9 cellular contexts compared by ENCODE assay signal in the genomic region with DNA sequence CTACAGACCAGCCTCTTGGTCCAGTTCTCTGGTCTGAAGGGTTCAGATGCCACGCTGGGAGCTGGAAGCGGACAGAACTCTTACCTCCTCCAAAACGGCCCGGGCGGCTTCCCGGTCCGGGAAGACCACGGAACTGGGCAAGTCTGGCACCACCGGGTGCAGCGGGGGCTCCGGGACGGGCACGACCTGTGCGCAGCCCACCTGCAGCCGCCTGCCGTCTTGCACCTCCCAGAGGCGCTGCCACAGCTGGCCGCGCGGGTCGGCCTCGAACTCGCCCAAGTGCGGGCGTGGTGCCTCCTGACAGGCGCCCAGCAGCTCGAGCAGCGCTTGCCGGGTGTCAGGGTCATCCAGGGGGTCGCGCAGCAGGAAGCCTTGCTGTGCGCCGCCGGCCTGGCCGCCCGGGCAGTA. TPM values are rescaled to one million over a fixed set of nuclear protein-coding genes. Genes with fewer than 3 reads are reported as not detected.
DNase-seq lines count a peak whose midpoint lies in the region; ATAC-seq, FAIRE-seq and TF ChIP-seq lines count a peak whose summit lies in the region.
"Had no signal": no experiment of that assay in that cellular context is flagged by ENCODE, and none has a peak within 500 bp of the region (broad histone marks: within the 10 kb centered on the region; RNA-seq: fewer than 3 reads in every experiment).

No MANE protein-coding gene starts in this region.

- POLR2A ChIA-PET in HepG2 (lab: Yijun Ruan, JAX), result interaction anchor here (1.1 kb wide), 1 partner anchor 56 kb away, joined by 3 read pairs; no protein-coding TSS in a partner anchor

- TF ChIP-seq RAD21 in HepG2 (CRISPR knock-in tag; IDR thresholded peaks at IDR 0.05), result no peak

- ATAC-seq in GM19463 (IDR thresholded peaks at IDR 0.05; ENCODE audit: unreplicated experiment) (peak; percentile 20), HepG2 (peak; percentile 4)

- CTCF ChIA-PET in HepG2 (lab: Yijun Ruan, JAX; ENCODE audit: low intra/inter-chr PET ratio, low total read pairs), result no interaction called here

- H3K27me3 ChIP-seq in BLaER1, result no peaks in the 10 kb centered on the region
- no peaks in the 10 kb centered on the region for H3K27me3 ChIP-seq in adipocyte (replicated peaks; ENCODE audit: control insufficient read depth, insufficient read depth, low read length)
- peaks cover 0 to 31% of the 10 kb centered on the region in 2 experiments; a peak in 3 of 5 replicates for H3K27me3 ChIP-seq in HepG2 (ENCODE audit: control insufficient read depth in 1 of 2, insufficient read depth in 2 of 2, low read length in 2 of 2)
- H3K27me3 ChIP-seq in thyroid gland, result no peaks in the 10 kb centered on the region

- H2AFZ ChIP-seq in HepG2 (ENCODE audit: low read length), result no peak overlapping the region

- WGBS in HepG2 (ENCODE audit: low lambda C conversion rate), result 43% methylated on average over 8 of the region's 36 CpGs
- WGBS in thyroid gland, 2 donors, result 13 to 48% methylated on average over 2 to 12 of the region's 36 CpGs

- no peaks in the 10 kb centered on the region for H3K79me2 ChIP-seq in HepG2 (ENCODE audit: insufficient read depth, low read length)

- H4K20me1 ChIP-seq in BLaER1 (no peaks in the 10 kb centered on the region), HepG2 (ENCODE audit: insufficient read depth, low read length) (no peaks in the 10 kb centered on the region)

- H3K4me3 ChIP-seq in BLaER1 (peak overlapping the region; percentile 83), adipocyte (ENCODE audit: low read length) (peak overlapping the region; percentile 83), HepG2 (replicated peaks in 1 of 3; ENCODE audit: insufficient read depth in 1 of 3, low read depth in 2 of 3, low read length in 3 of 3) (peak overlapping the region; percentile 65 to 75 (median 70); a peak in 4 of 6 replicates), thyroid gland (replicated peaks in 1 of 3) (peak overlapping the region; percentile 53 to 87 (median 67))

- no peak for TF ChIP-seq CTCF in HepG2 (CRISPR knock-in tag; IDR thresholded peaks at IDR 0.05)
- no peak for TF ChIP-seq CTCF in thyroid gland (IDR thresholded peaks at IDR 0.05)

- intact Hi-C loops in HepG2 (cut with micrococcal nuclease; ENCODE audit: unreplicated experiment) (no loop called here), thyroid gland (cut with DNase I) (no loop called here)

- in situ Hi-C loops in HepG2 (cut with HindIII; ENCODE audit: extremely low pct_ligation_motif_present, low pct_unique_long_range_greater_than_20kb), result no loop called here

- FAIRE-seq in HepG2 (lab: Jason Lieb, UNC), result no peak

- H3K27ac ChIP-seq in BLaER1 (peak overlapping the region; percentile 88), HepG2 (ENCODE audit: extremely low read length, insufficient read depth, low read length) (no peak overlapping the region), thyroid gland (peak overlapping the region in 1 of 3 donors; percentile 50)
- H3K27ac ChIP-seq: epithelial cell of prostate had no signal

- BruUV-seq in HepG2 (replicated peaks; lab: Mats Ljungman, UMichigan), result no TSS peak

- H3K4me2 ChIP-seq in BLaER1 (peak overlapping the region; percentile 97), HepG2 (ENCODE audit: low read depth, low read length) (peak overlapping the region; percentile 83)

- H3K9ac ChIP-seq in BLaER1 (peak overlapping the region; percentile 85), adipocyte (ENCODE audit: low read length) (peak overlapping the region; percentile 28), HepG2 (ENCODE audit: insufficient read depth, low read depth, low read length) (no peak overlapping the region)

- TF ChIP-seq EP300 in HepG2 (IDR thresholded peaks at IDR 0.05; ENCODE audit: low read depth in 2 of 2, low read length in 2 of 2), result no peak
- no peak for TF ChIP-seq EP300 in HepG2 (CRISPR knock-in tag; IDR thresholded peaks at IDR 0.05; ENCODE audit: borderline replicate concordance)

- H3K4me1 ChIP-seq in BLaER1 (peaks cover 34% of the 10 kb centered on the region), adipocyte (ENCODE audit: control insufficient read depth, insufficient read depth, low read length) (peaks cover 6% of the 10 kb centered on the region), HepG2 (ENCODE audit: insufficient read depth, low read length) (peaks cover 19% of the 10 kb centered on the region), thyroid gland (peaks cover 3 to 13% of the 10 kb centered on the region in 2 donors)

- H3K36me3 ChIP-seq in BLaER1 (peaks cover 31% of the 10 kb centered on the region), adipocyte (ENCODE audit: control insufficient read depth, insufficient read depth, low read length, severe bottlenecking) (no peaks in the 10 kb centered on the region), HepG2 (replicated peaks in 1 of 2; ENCODE audit: control insufficient read depth in 1 of 2, insufficient read depth in 2 of 2, low read length in 2 of 2) (no peaks in the 10 kb centered on the region), thyroid gland (peaks cover 0 to 4% of the 10 kb centered on the region in 2 donors)

- H3K9me3 ChIP-seq in BLaER1 (peaks cover 18% of the 10 kb centered on the region), adipocyte (ENCODE audit: control insufficient read depth, low read length) (no peaks in the 10 kb centered on the region), HepG2 (ENCODE audit: low read length) (peaks cover 7% of the 10 kb centered on the region; the same call in 1 of the 2 replicates), thyroid gland (no peaks in the 10 kb centered on the region)

- TF ChIP-seq POLR2A in HepG2 (IDR thresholded peaks at IDR 0.05; ENCODE audit: insufficient read depth in 1 of 2, low read depth in 2 of 2, low read length in 2 of 2) (no peak), thyroid gland (IDR thresholded peaks at IDR 0.05) (no peak)

- DNase-seq in HUDEP-2 (lab: John Stamatoyannopoulos, UW; ENCODE audit: unreplicated experiment in 76 of 76) (peak in 65 of 76 experiments; percentile 13 to 76 (median 57)), adipocyte (ENCODE audit: low read depth) (no peak), HepG2 (ENCODE audit: low spot score) (no peak), thyroid gland (peak in 1 of 2 donors; percentile 31), T1000 (lab: John Stamatoyannopoulos, UW) (no peak), NCI-H69 (lab: John Stamatoyannopoulos, UW) (no peak)

RNA-seq across cellular contexts. Expression of a gene that starts 0.8 kb away (rescaled TPM):
- total RNA-seq in HepG2 (2016; rRNA removed; fragmentation: Illumina TruSeq; extraction: Trizol), result 0.58 and 1.0 TPM in 2 replicates
- total RNA-seq in HepG2 (2016; cell fraction: cytosol; rRNA removed; fragmentation: Illumina TruSeq; extraction: Trizol; ENCODE audit: low read depth), result 0.10 and 0.35 TPM in 2 replicates
- 0.88 and 0.89 TPM in 2 replicates for total RNA-seq in HepG2 (2016; cell fraction: insoluble cytoplasmic fraction; rRNA removed; fragmentation: Illumina TruSeq; extraction: Trizol)
- total RNA-seq in HepG2 (2016; cell fraction: membrane; rRNA removed; fragmentation: Illumina TruSeq; extraction: Trizol), result 0.34 and 0.48 TPM in 2 replicates
- total RNA-seq in HepG2 (2016; cell fraction: nucleus; rRNA removed; fragmentation: Illumina TruSeq; extraction: Trizol), result 0.34 and 0.44 TPM in 2 replicates
- 0.04 and 0.16 TPM in 2 replicates for polyA plus RNA-seq in HepG2 (2011; rRNA removed)
- polyA plus RNA-seq in HepG2 (2011; cell fraction: cytosol; rRNA removed), result 0.05 and 0.08 TPM in 2 replicates
- polyA plus RNA-seq in HepG2 (2011; cell fraction: nucleus; rRNA removed), result not detected in 2 replicates
- 0.20 TPM in 1 of 2 replicates, not detected in the other for polyA plus RNA-seq in HepG2 (2012)
- 0.07 and 0.27 TPM in 2 replicates for polyA plus RNA-seq in HepG2 (2016; cell fraction: cytosol; fragmentation: Illumina TruSeq; extraction: Trizol; ENCODE audit: low read depth)
- polyA plus RNA-seq in HepG2 (2016; cell fraction: insoluble cytoplasmic fraction; fragmentation: Illumina TruSeq; extraction: Trizol; ENCODE audit: low read depth), result 0.84 and 1.0 TPM in 2 replicates
- 0.23 and 0.33 TPM in 2 replicates for polyA plus RNA-seq in HepG2 (2016; cell fraction: membrane; fragmentation: Illumina TruSeq; extraction: Trizol; ENCODE audit: low read depth)
- polyA plus RNA-seq in HepG2 (2016; cell fraction: nucleus; fragmentation: Illumina TruSeq; extraction: Trizol; ENCODE audit: insufficient read depth, low read depth), result 0.55 and 0.74 TPM in 2 replicates
- polyA minus RNA-seq in HepG2 (2011; rRNA and poly(A)+ RNA removed; ENCODE audit: low replicate concordance), result 0.28 TPM in 1 of 2 replicates, not detected in the other
- not detected in 2 replicates for polyA minus RNA-seq in HepG2 (2011; cell fraction: cytosol; rRNA and poly(A)+ RNA removed)
- 0.77 TPM in 1 of 2 replicates, not detected in the other for polyA minus RNA-seq in HepG2 (2011; cell fraction: nucleus; rRNA and poly(A)+ RNA removed)
- total RNA-seq in thyroid gland, result 10 to 100 TPM in 1 of 4 donors, 1 to 10 TPM in 3; 3.8 to 15.3 (median 6.3) TPM

RNA-seq across cellular contexts. Expression of a gene that starts 12.6 kb away (rescaled TPM):
- total RNA-seq in HepG2 (2016; rRNA removed; fragmentation: Illumina TruSeq; extraction: Trizol) (0.06 and 0.11 TPM in 2 replicates), thyroid gland (1 to 10 TPM; 1.5 to 4.9 (median 2.6) TPM)
- total RNA-seq in HepG2 (2016; cell fraction: cytosol; rRNA removed; fragmentation: Illumina TruSeq; extraction: Trizol; ENCODE audit: low read depth), result 0.09 and 0.10 TPM in 2 replicates
- not detected in 2 replicates for total RNA-seq in HepG2 (2016; cell fraction: insoluble cytoplasmic fraction; rRNA removed; fragmentation: Illumina TruSeq; extraction: Trizol)
- total RNA-seq in HepG2 (2016; cell fraction: membrane; rRNA removed; fragmentation: Illumina TruSeq; extraction: Trizol), result not detected in 2 replicates
- 0.25 TPM in 1 of 2 replicates, not detected in the other for total RNA-seq in HepG2 (2016; cell fraction: nucleus; rRNA removed; fragmentation: Illumina TruSeq; extraction: Trizol)
- polyA plus RNA-seq in HepG2 (2011; rRNA removed), result not detected in 2 replicates
- not detected in 2 replicates for polyA plus RNA-seq in HepG2 (2011; cell fraction: cytosol; rRNA removed)
- polyA plus RNA-seq in HepG2 (2011; cell fraction: nucleus; rRNA removed), result not detected in 2 replicates
- polyA plus RNA-seq in HepG2 (2012), result not detected in 2 replicates
- not detected in 2 replicates for polyA plus RNA-seq in HepG2 (2016; cell fraction: cytosol; fragmentation: Illumina TruSeq; extraction: Trizol; ENCODE audit: low read depth)
- not detected in 2 replicates for polyA plus RNA-seq in HepG2 (2016; cell fraction: insoluble cytoplasmic fraction; fragmentation: Illumina TruSeq; extraction: Trizol; ENCODE audit: low read depth)
- polyA plus RNA-seq in HepG2 (2016; cell fraction: membrane; fragmentation: Illumina TruSeq; extraction: Trizol; ENCODE audit: low read depth), result not detected in 2 replicates
- polyA plus RNA-seq in HepG2 (2016; cell fraction: nucleus; fragmentation: Illumina TruSeq; extraction: Trizol; ENCODE audit: insufficient read depth, low read depth), result not detected in 2 replicates
- 0.04 and 0.09 TPM in 2 replicates for polyA minus RNA-seq in HepG2 (2011; rRNA and poly(A)+ RNA removed; ENCODE audit: low replicate concordance)
- polyA minus RNA-seq in HepG2 (2011; cell fraction: cytosol; rRNA and poly(A)+ RNA removed), result not detected in 2 replicates
- polyA minus RNA-seq in HepG2 (2011; cell fraction: nucleus; rRNA and poly(A)+ RNA removed), result not detected in 2 replicates

RNA-seq across cellular contexts. Expression of a gene that starts 52.3 kb away (rescaled TPM):
- total RNA-seq in HepG2 (2016; rRNA removed; fragmentation: Illumina TruSeq; extraction: Trizol) (16.5 and 20.8 TPM in 2 replicates), thyroid gland (10 to 100 TPM in 2 of 4 donors, 1 to 10 TPM in 2; 8.0 to 12.2 (median 10.6) TPM)
- total RNA-seq in HepG2 (2016; cell fraction: cytosol; rRNA removed; fragmentation: Illumina TruSeq; extraction: Trizol; ENCODE audit: low read depth), result 12.0 and 16.8 TPM in 2 replicates
- total RNA-seq in HepG2 (2016; cell fraction: insoluble cytoplasmic fraction; rRNA removed; fragmentation: Illumina TruSeq; extraction: Trizol), result 16.0 and 19.8 TPM in 2 replicates
- total RNA-seq in HepG2 (2016; cell fraction: membrane; rRNA removed; fragmentation: Illumina TruSeq; extraction: Trizol), result 19.8 and 25.4 TPM in 2 replicates
- total RNA-seq in HepG2 (2016; cell fraction: nucleus; rRNA removed; fragmentation: Illumina TruSeq; extraction: Trizol), result 21.0 and 24.6 TPM in 2 replicates
- 13.2 and 13.9 TPM in 2 replicates for polyA plus RNA-seq in HepG2 (2011; rRNA removed)
- polyA plus RNA-seq in HepG2 (2011; cell fraction: cytosol; rRNA removed), result 11.3 and 13.1 TPM in 2 replicates
- polyA plus RNA-seq in HepG2 (2011; cell fraction: nucleus; rRNA removed), result 14.7 and 16.7 TPM in 2 replicates
- 3.4 and 4.4 TPM in 2 replicates for polyA plus RNA-seq in HepG2 (2012)
- 6.8 and 7.8 TPM in 2 replicates for polyA plus RNA-seq in HepG2 (2016; cell fraction: cytosol; fragmentation: Illumina TruSeq; extraction: Trizol; ENCODE audit: low read depth)
- 17.5 and 19.7 TPM in 2 replicates for polyA plus RNA-seq in HepG2 (2016; cell fraction: insoluble cytoplasmic fraction; fragmentation: Illumina TruSeq; extraction: Trizol; ENCODE audit: low read depth)
- polyA plus RNA-seq in HepG2 (2016; cell fraction: membrane; fragmentation: Illumina TruSeq; extraction: Trizol; ENCODE audit: low read depth), result 10.7 and 11.4 TPM in 2 replicates
- 15.5 and 16.5 TPM in 2 replicates for polyA plus RNA-seq in HepG2 (2016; cell fraction: nucleus; fragmentation: Illumina TruSeq; extraction: Trizol; ENCODE audit: insufficient read depth, low read depth)
- polyA minus RNA-seq in HepG2 (2011; rRNA and poly(A)+ RNA removed; ENCODE audit: low replicate concordance), result 0.12 and 37.2 TPM in 2 replicates
- polyA minus RNA-seq in HepG2 (2011; cell fraction: cytosol; rRNA and poly(A)+ RNA removed), result 17.1 and 17.7 TPM in 2 replicates
- polyA minus RNA-seq in HepG2 (2011; cell fraction: nucleus; rRNA and poly(A)+ RNA removed), result 29.2 and 36.2 TPM in 2 replicates

Comparison
In these comparisons a context has a peak if more than half of its experiments do, and no peak if none do; other contexts are left out.
1. DNase-seq: peak in HUDEP-2 (65 of 76); none in adipocyte (single experiment), HepG2 (single experiment), T1000 (single experiment) and NCI-H69 (single experiment).
2. Peak in every context shown above with its lines, with median percentiles within 50 percentile points of each other: H3K4me3 ChIP-seq.